In genomic region chr4:182895791-182896292, GRCh38 we compare ENCODE assay signal across 1 cellular context.
TF ChIP-seq lines count a peak whose summit lies in the region.

No MANE protein-coding gene starts in this region.

TF ChIP-seq in WTC11, 78 proteins besides CTCF, POLR2A, EP300 and RAD21 (continued from another document):
- TF ChIP-seq, protein P1, sequence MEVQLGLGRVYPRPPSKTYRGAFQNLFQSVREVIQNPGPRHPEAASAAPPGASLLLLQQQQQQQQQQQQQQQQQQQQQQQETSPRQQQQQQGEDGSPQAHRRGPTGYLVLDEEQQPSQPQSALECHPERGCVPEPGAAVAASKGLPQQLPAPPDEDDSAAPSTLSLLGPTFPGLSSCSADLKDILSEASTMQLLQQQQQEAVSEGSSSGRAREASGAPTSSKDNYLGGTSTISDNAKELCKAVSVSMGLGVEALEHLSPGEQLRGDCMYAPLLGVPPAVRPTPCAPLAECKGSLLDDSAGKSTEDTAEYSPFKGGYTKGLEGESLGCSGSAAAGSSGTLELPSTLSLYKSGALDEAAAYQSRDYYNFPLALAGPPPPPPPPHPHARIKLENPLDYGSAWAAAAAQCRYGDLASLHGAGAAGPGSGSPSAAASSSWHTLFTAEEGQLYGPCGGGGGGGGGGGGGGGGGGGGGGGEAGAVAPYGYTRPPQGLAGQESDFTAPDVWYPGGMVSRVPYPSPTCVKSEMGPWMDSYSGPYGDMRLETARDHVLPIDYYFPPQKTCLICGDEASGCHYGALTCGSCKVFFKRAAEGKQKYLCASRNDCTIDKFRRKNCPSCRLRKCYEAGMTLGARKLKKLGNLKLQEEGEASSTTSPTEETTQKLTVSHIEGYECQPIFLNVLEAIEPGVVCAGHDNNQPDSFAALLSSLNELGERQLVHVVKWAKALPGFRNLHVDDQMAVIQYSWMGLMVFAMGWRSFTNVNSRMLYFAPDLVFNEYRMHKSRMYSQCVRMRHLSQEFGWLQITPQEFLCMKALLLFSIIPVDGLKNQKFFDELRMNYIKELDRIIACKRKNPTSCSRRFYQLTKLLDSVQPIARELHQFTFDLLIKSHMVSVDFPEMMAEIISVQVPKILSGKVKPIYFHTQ (CRISPR knock-in tag; IDR thresholded peaks at IDR 0.05): no peak
- TF ChIP-seq GABPB1 (CRISPR knock-in tag; IDR thresholded peaks at IDR 0.05): peak; percentile 51
